30 cellular contexts compared by ENCODE assay signal in the genomic region with DNA sequence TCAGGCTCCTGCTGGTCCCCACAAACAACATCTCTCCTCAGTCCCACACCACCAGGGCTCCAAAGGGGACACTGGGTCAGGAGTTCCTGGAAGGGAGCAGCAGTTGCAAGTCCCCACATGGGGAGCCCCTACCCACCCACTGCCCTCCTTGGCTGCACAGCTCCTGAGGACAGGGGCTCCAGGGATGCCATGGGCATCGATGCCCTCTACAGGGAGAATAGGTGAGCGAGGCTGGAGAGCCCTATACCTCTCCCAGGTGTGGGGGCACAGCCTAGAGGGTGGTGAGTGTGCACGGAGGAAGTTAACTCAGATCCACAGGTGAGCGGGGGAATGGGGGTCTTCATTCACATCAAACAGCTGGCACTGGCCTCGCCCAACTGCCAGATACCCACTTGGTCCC.
"Had no signal": no experiment of that assay in that cellular context is flagged by ENCODE, and none has a peak within 500 bp of the region (broad histone marks: within the 10 kb centered on the region; RNA-seq: fewer than 3 reads in every experiment).

No MANE protein-coding gene starts in this region.

- H2AFZ ChIP-seq: parathyroid adenoma had no signal

- H3K27ac Mint-ChIP-seq: activated CD8-positive, alpha-beta memory T cell treated with anti-CD3 and anti-CD28 coated beads, Interleukin-2, amount 10 ng/mL, durations not matched to agents 7 days and 5 days; activated CD8-positive, alpha-beta T cell treated with anti-CD3 and anti-CD28 coated beads, Interleukin-2, amount 10 ng/mL, durations not matched to agents 7 days and 5 days; activated T-cell treated with anti-CD3 and anti-CD28 coated beads, Interleukin-2, amount 50 U/mL, for 72 hours; dendritic cell treated with granulocyte-macrophage colony-stimulating factor and Interleukin-4, amounts not matched to agents 40 ng/mL and 50 ng/mL, for 4 days; endodermal cell; nephron; stimulated activated effector memory CD8-positive, alpha-beta T cell treated with anti-CD3 and anti-CD28 coated beads, Interleukin-12 subunit alpha, Interleukin-12 subunit beta, amount 100 ng/mL, for 72 hours had no signal

- H3K27ac ChIP-seq: parathyroid adenoma, psoas muscle, sigmoid colon, thyroid gland, upper lobe of left lung, vagina had no signal

- H3K9me3 Mint-ChIP-seq: activated naive CD4-positive, alpha-beta T cell treated with anti-CD3 and anti-CD28 coated beads, Interleukin-2, amount 50 U/mL, for 72 hours; activated T-cell treated with anti-CD3 and anti-CD28 coated beads, Interleukin-2, amount 50 U/mL, for 72 hours; central memory CD8-positive, alpha-beta T cell; dendritic cell treated with granulocyte-macrophage colony-stimulating factor and Interleukin-4, amounts not matched to agents 40 ng/mL and 50 ng/mL, for 4 days; stimulated activated effector memory CD8-positive, alpha-beta T cell treated with anti-CD3 and anti-CD28 coated beads, Interleukin-12 subunit alpha, Interleukin-12 subunit beta, amount 100 ng/mL, for 72 hours; stimulated activated naive CD8-positive, alpha-beta T cell treated with anti-CD3 and anti-CD28 coated beads, Interleukin-15, amount 100 ng/mL, for 72 hours had no signal

- H3K79me2 ChIP-seq: parathyroid adenoma had no signal

- H3K4me1 ChIP-seq: parathyroid adenoma, psoas muscle, sigmoid colon, thyroid gland, upper lobe of left lung, vagina had no signal

- H3K27me3 ChIP-seq: thyroid gland, upper lobe of left lung, vagina had no signal

- H3K36me3 Mint-ChIP-seq: activated CD8-positive, alpha-beta memory T cell treated with anti-CD3 and anti-CD28 coated beads, Interleukin-2, amount 10 ng/mL, durations not matched to agents 7 days and 5 days; activated naive CD4-positive, alpha-beta T cell treated with anti-CD3 and anti-CD28 coated beads, Interleukin-2, amount 50 U/mL, for 72 hours; stimulated activated effector memory CD8-positive, alpha-beta T cell treated with anti-CD3 and anti-CD28 coated beads, Interleukin-12 subunit alpha, Interleukin-12 subunit beta, amount 100 ng/mL, for 72 hours had no signal

- H3K27me3 Mint-ChIP-seq: activated CD8-positive, alpha-beta memory T cell treated with anti-CD3 and anti-CD28 coated beads, Interleukin-2, amount 10 ng/mL, durations not matched to agents 7 days and 5 days had no signal

- H3K4me1 Mint-ChIP-seq: activated CD8-positive, alpha-beta memory T cell treated with anti-CD3 and anti-CD28 coated beads, Interleukin-2, amount 10 ng/mL, durations not matched to agents 7 days and 5 days; central memory CD8-positive, alpha-beta T cell; endodermal cell; nephron; stimulated activated effector memory CD8-positive, alpha-beta T cell treated with anti-CD3 and anti-CD28 coated beads, Interleukin-12 subunit alpha, Interleukin-12 subunit beta, amount 100 ng/mL, for 72 hours; stimulated activated naive CD8-positive, alpha-beta T cell treated with anti-CD3 and anti-CD28 coated beads, Interleukin-15, amount 100 ng/mL, for 72 hours had no signal

- H3K36me3 ChIP-seq: sigmoid colon, thyroid gland, upper lobe of left lung, vagina had no signal

- H3K4me3 ChIP-seq: psoas muscle, sigmoid colon, thyroid gland, upper lobe of left lung, vagina had no signal

- H3K4me3 Mint-ChIP-seq: activated CD8-positive, alpha-beta memory T cell treated with anti-CD3 and anti-CD28 coated beads, Interleukin-2, amount 10 ng/mL, durations not matched to agents 7 days and 5 days; activated CD8-positive, alpha-beta T cell treated with anti-CD3 and anti-CD28 coated beads, Interleukin-2, amount 10 ng/mL, durations not matched to agents 7 days and 5 days; activated T-cell treated with anti-CD3 and anti-CD28 coated beads, Interleukin-2, amount 50 U/mL, for 72 hours; central memory CD8-positive, alpha-beta T cell; dendritic cell treated with granulocyte-macrophage colony-stimulating factor and Interleukin-4, amounts not matched to agents 40 ng/mL and 50 ng/mL, for 4 days; endodermal cell; nephron; stimulated activated effector memory CD8-positive, alpha-beta T cell treated with anti-CD3 and anti-CD28 coated beads, Interleukin-12 subunit alpha, Interleukin-12 subunit beta, amount 100 ng/mL, for 72 hours; stimulated activated naive CD8-positive, alpha-beta T cell treated with anti-CD3 and anti-CD28 coated beads, Interleukin-15, amount 100 ng/mL, for 72 hours had no signal

- DNase-seq: activated CD4-positive, alpha-beta T cell treated with anti-CD3 and anti-CD28 coated beads for 1 hour; activated CD4-positive, alpha-beta T cell treated with anti-CD3 and anti-CD28 coated beads, Interleukin-2, amount 50 U/mL, for 1 hour; activated CD8-positive, alpha-beta memory T cell treated with anti-CD3 and anti-CD28 coated beads, Interleukin-2, amount 10 ng/mL, durations not matched to agents 7 days and 5 days; activated CD8-positive, alpha-beta T cell treated with anti-CD3 and anti-CD28 coated beads, Interleukin-2, amount 10 ng/mL, durations not matched to agents 7 days and 5 days; activated naive CD4-positive, alpha-beta T cell; activated T-cell treated with anti-CD3 and anti-CD28 coated beads, Interleukin-2, amount 50 U/mL, for 72 hours; anterior cingulate cortex; endodermal cell; foreskin fibroblast; head of caudate nucleus; hippocampal formation; left colon; mammary epithelial cell; nucleus accumbens; psoas muscle; sigmoid colon; small intestine; stimulated activated CD4-positive, alpha-beta T cell treated with anti-CD3 and anti-CD28 coated beads, Interleukin-4, amount 100 ng/mL, for 24 hours; stimulated activated naive CD8-positive, alpha-beta T cell treated with anti-CD3 and anti-CD28 coated beads, Interleukin-15, amount 100 ng/mL, for 72 hours; substantia nigra; T1000; thyroid gland; upper lobe of left lung had no signal

- H3K9me3 ChIP-seq: psoas muscle, sigmoid colon, thyroid gland, upper lobe of left lung, vagina had no signal
